Comparison of ENCODE assay signal across 1 cellular context in the genomic region with DNA sequence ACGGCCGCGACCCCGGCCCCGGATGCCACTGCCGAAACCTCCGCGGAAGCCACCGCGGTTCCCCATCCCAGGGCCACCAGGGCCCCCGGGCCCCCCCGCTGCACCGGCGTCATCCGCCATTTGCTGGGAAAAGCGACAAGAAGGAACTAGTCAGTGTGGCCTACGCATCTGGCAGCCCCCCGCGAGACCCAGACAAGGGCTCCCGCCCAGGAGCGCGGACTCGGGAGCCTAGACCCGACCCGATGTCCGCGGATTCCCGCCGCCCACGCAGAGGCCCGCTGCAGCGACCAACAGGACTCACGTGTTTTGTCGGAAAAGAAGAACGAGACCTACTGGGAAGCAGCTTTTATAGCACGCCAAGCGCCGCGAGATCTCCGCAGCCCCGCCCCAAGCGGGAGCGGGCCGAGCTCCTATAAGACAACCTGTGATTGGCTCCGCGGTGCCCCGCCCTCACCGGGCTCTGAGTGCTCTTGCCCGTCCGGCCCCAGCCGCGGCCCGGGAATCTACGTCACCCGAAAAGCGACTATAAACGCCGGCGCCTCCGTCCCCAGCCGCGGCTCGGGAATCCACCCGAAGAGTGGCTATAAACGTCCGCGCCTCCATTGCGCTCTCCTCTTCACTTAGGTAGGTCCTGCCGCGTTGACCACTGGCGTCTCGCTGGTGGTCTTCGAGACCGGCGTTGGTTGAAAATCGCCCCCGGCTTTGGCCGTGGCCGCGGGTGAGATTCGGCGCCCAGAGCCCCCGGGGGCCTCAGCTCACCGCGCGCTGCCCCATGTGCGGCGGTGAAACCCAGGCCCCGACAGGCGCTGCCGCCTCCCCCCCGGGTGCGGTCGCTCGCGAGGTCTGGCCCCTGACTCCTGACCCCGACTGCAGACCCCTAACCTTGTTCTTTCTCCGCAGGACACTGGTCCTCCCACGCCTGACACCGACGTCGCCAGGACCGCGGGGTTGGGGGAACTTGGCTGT.
TF ChIP-seq lines count a peak whose summit lies in the region.

TSS of gene RPS2 (minus strand) at position 321 of the 966 bp plus-strand sequence. CDS start at position 120, 201 bp downstream.

TF ChIP-seq in H1, 55 proteins besides CTCF, POLR2A, EP300 and RAD21:
- TF ChIP-seq CHD2 (IDR thresholded peaks at IDR 0.05; ENCODE audit: low read length): peak; percentile 96
- peak; percentile 93 for TF ChIP-seq GTF2F1 (IDR thresholded peaks at IDR 0.05; ENCODE audit: borderline replicate concordance, low read depth, low read length)
- no peak for TF ChIP-seq RXRA (IDR thresholded peaks at IDR 0.05; ENCODE audit: insufficient read depth, low read depth, low read length)
- TF ChIP-seq, protein P1, sequence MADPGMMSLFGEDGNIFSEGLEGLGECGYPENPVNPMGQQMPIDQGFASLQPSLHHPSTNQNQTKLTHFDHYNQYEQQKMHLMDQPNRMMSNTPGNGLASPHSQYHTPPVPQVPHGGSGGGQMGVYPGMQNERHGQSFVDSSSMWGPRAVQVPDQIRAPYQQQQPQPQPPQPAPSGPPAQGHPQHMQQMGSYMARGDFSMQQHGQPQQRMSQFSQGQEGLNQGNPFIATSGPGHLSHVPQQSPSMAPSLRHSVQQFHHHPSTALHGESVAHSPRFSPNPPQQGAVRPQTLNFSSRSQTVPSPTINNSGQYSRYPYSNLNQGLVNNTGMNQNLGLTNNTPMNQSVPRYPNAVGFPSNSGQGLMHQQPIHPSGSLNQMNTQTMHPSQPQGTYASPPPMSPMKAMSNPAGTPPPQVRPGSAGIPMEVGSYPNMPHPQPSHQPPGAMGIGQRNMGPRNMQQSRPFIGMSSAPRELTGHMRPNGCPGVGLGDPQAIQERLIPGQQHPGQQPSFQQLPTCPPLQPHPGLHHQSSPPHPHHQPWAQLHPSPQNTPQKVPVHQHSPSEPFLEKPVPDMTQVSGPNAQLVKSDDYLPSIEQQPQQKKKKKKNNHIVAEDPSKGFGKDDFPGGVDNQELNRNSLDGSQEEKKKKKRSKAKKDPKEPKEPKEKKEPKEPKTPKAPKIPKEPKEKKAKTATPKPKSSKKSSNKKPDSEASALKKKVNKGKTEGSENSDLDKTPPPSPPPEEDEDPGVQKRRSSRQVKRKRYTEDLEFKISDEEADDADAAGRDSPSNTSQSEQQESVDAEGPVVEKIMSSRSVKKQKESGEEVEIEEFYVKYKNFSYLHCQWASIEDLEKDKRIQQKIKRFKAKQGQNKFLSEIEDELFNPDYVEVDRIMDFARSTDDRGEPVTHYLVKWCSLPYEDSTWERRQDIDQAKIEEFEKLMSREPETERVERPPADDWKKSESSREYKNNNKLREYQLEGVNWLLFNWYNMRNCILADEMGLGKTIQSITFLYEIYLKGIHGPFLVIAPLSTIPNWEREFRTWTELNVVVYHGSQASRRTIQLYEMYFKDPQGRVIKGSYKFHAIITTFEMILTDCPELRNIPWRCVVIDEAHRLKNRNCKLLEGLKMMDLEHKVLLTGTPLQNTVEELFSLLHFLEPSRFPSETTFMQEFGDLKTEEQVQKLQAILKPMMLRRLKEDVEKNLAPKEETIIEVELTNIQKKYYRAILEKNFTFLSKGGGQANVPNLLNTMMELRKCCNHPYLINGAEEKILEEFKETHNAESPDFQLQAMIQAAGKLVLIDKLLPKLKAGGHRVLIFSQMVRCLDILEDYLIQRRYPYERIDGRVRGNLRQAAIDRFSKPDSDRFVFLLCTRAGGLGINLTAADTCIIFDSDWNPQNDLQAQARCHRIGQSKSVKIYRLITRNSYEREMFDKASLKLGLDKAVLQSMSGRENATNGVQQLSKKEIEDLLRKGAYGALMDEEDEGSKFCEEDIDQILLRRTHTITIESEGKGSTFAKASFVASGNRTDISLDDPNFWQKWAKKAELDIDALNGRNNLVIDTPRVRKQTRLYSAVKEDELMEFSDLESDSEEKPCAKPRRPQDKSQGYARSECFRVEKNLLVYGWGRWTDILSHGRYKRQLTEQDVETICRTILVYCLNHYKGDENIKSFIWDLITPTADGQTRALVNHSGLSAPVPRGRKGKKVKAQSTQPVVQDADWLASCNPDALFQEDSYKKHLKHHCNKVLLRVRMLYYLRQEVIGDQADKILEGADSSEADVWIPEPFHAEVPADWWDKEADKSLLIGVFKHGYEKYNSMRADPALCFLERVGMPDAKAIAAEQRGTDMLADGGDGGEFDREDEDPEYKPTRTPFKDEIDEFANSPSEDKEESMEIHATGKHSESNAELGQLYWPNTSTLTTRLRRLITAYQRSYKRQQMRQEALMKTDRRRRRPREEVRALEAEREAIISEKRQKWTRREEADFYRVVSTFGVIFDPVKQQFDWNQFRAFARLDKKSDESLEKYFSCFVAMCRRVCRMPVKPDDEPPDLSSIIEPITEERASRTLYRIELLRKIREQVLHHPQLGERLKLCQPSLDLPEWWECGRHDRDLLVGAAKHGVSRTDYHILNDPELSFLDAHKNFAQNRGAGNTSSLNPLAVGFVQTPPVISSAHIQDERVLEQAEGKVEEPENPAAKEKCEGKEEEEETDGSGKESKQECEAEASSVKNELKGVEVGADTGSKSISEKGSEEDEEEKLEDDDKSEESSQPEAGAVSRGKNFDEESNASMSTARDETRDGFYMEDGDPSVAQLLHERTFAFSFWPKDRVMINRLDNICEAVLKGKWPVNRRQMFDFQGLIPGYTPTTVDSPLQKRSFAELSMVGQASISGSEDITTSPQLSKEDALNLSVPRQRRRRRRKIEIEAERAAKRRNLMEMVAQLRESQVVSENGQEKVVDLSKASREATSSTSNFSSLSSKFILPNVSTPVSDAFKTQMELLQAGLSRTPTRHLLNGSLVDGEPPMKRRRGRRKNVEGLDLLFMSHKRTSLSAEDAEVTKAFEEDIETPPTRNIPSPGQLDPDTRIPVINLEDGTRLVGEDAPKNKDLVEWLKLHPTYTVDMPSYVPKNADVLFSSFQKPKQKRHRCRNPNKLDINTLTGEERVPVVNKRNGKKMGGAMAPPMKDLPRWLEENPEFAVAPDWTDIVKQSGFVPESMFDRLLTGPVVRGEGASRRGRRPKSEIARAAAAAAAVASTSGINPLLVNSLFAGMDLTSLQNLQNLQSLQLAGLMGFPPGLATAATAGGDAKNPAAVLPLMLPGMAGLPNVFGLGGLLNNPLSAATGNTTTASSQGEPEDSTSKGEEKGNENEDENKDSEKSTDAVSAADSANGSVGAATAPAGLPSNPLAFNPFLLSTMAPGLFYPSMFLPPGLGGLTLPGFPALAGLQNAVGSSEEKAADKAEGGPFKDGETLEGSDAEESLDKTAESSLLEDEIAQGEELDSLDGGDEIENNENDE (IDR thresholded peaks at IDR 0.05; ENCODE audit: insufficient replicate concordance, low read length): no peak
- peak; percentile 48; the same call in 1 of the 2 replicates for TF ChIP-seq SRF (IDR thresholded peaks at IDR 0.05; ENCODE audit: low read depth, low read length)
- TF ChIP-seq, protein P2, sequence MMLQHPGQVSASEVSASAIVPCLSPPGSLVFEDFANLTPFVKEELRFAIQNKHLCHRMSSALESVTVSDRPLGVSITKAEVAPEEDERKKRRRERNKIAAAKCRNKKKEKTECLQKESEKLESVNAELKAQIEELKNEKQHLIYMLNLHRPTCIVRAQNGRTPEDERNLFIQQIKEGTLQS (IDR thresholded peaks at IDR 0.05; ENCODE audit: insufficient read depth, low read depth, low read length): peak; percentile 73; the same call in 1 of the 2 replicates
- TF ChIP-seq, protein P3, sequence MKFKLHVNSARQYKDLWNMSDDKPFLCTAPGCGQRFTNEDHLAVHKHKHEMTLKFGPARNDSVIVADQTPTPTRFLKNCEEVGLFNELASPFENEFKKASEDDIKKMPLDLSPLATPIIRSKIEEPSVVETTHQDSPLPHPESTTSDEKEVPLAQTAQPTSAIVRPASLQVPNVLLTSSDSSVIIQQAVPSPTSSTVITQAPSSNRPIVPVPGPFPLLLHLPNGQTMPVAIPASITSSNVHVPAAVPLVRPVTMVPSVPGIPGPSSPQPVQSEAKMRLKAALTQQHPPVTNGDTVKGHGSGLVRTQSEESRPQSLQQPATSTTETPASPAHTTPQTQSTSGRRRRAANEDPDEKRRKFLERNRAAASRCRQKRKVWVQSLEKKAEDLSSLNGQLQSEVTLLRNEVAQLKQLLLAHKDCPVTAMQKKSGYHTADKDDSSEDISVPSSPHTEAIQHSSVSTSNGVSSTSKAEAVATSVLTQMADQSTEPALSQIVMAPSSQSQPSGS (IDR thresholded peaks at IDR 0.05; ENCODE audit: low read length): peak; percentile 51; the same call in 1 of the 2 replicates
- peak; percentile 80 for TF ChIP-seq KDM5A (IDR thresholded peaks at IDR 0.05; ENCODE audit: low read length)
- TF ChIP-seq HDAC2 (IDR thresholded peaks at IDR 0.05; ENCODE audit: borderline replicate concordance in 1 of 2, low read depth in 2 of 2, low read length in 2 of 2): peak in 1 of 2 experiments; percentile 17; a peak in 1 of 4 replicates
- TF ChIP-seq SIN3A (conservative IDR thresholded peaks at IDR 0.05 in 1 of 2, IDR thresholded peaks at IDR 0.05 in 1 of 2; ENCODE audit: low read depth in 1 of 2, low read length in 2 of 2): peak in 1 of 2 experiments; percentile 51; a peak in 2 of 4 replicates
- peak; percentile 86 for TF ChIP-seq BRCA1 (IDR thresholded peaks at IDR 0.05; ENCODE audit: low read depth, low read length)
- TF ChIP-seq EGR1 (IDR thresholded peaks at IDR 0.05; ENCODE audit: borderline replicate concordance, low read depth, low read length): peak; percentile 96
- TF ChIP-seq SP1 (IDR thresholded peaks at IDR 0.05; ENCODE audit: low read depth, low read length): peak; percentile 85
- TF ChIP-seq YY1 (IDR thresholded peaks at IDR 0.05; ENCODE audit: low read depth, low read length): peak; percentile 69; the same call in 1 of the 2 replicates
- TF ChIP-seq KDM4A (IDR thresholded peaks at IDR 0.05; ENCODE audit: low read depth, low read length, severe bottlenecking): peak; percentile 85
- TF ChIP-seq NRF1 (IDR thresholded peaks at IDR 0.05; ENCODE audit: low read depth, low read length): peak; percentile 25; the same call in 1 of the 2 replicates
- no peak for TF ChIP-seq TEAD4 (IDR thresholded peaks at IDR 0.05; ENCODE audit: low read depth, low read length)
- TF ChIP-seq CHD1 (IDR thresholded peaks at IDR 0.05; ENCODE audit: low read depth, low read length): peak; percentile 59; the same call in 1 of the 2 replicates
- peak; percentile 93 for TF ChIP-seq PHF8 (conservative IDR thresholded peaks at IDR 0.05; ENCODE audit: low read depth, low read length)
- no peak for TF ChIP-seq SUZ12 (IDR thresholded peaks at IDR 0.05; ENCODE audit: low read length)
- 0 out of 2 replicates have a peak, but pooled peaks have one; percentile 72 for TF ChIP-seq SP4 (IDR thresholded peaks at IDR 0.05; ENCODE audit: low read length)
- no peak for TF ChIP-seq BCL11A (IDR thresholded peaks at IDR 0.05; ENCODE audit: low read depth in 2 of 2, low read length in 2 of 2)
- peak; percentile 95 for TF ChIP-seq CREB1 (IDR thresholded peaks at IDR 0.05)
- TF ChIP-seq SIX5 (IDR thresholded peaks at IDR 0.05; ENCODE audit: low read depth, low read length): no peak
- TF ChIP-seq TAF7 (optimal IDR thresholded peaks at IDR 0.05; ENCODE audit: borderline replicate concordance, low read depth, low read length): peak; percentile 99
- TF ChIP-seq ASH2L (IDR thresholded peaks at IDR 0.05; ENCODE audit: low read length): no peak
- TF ChIP-seq TBP (IDR thresholded peaks at IDR 0.05; ENCODE audit: low read depth, low read length): peak; percentile 98
- TF ChIP-seq MAX (IDR thresholded peaks at IDR 0.05): peak; percentile 78
- TF ChIP-seq TAF1 (IDR thresholded peaks at IDR 0.05; ENCODE audit: low read depth, low read length): peak; percentile 100
- TF ChIP-seq, protein P4, sequence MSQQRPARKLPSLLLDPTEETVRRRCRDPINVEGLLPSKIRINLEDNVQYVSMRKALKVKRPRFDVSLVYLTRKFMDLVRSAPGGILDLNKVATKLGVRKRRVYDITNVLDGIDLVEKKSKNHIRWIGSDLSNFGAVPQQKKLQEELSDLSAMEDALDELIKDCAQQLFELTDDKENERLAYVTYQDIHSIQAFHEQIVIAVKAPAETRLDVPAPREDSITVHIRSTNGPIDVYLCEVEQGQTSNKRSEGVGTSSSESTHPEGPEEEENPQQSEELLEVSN (IDR thresholded peaks at IDR 0.05): peak; percentile 17; the same call in 1 of the 2 replicates
- no peak for TF ChIP-seq SAP30 (IDR thresholded peaks at IDR 0.05; ENCODE audit: insufficient read depth, insufficient replicate concordance, low read length)
- peak; percentile 100 for TF ChIP-seq POLR2AphosphoS5 (IDR thresholded peaks at IDR 0.05; ENCODE audit: low read depth, low read length)
- no peak for TF ChIP-seq JUN (IDR thresholded peaks at IDR 0.05; ENCODE audit: low read depth, low read length)
- peak; percentile 75; the same call in 1 of the 2 replicates for TF ChIP-seq RBBP5 (IDR thresholded peaks at IDR 0.05; ENCODE audit: borderline replicate concordance, low read depth, low read length)
- no peak for TF ChIP-seq NANOG (IDR thresholded peaks at IDR 0.05; ENCODE audit: insufficient read depth, low read depth, low read length, poor library complexity, severe bottlenecking)
- TF ChIP-seq HDAC6 (IDR thresholded peaks at IDR 0.05; ENCODE audit: low read depth, low read length): no peak
